In genomic region chr3:185353823-185354614, GRCh38 we compare ENCODE assay signal across 9 cellular contexts. TPM values are rescaled to one million over a fixed set of nuclear protein-coding genes. Genes with fewer than 3 reads are reported as not detected.
DNase-seq lines count a peak whose midpoint lies in the region; ATAC-seq, FAIRE-seq and TF ChIP-seq lines count a peak whose summit lies in the region.
"Had no signal": no experiment of that assay in that cellular context is flagged by ENCODE, and none has a peak within 500 bp of the region (broad histone marks: within the 10 kb centered on the region; RNA-seq: fewer than 3 reads in every experiment).

No MANE protein-coding gene starts in this region.

- no peak overlapping the region for H3K27ac ChIP-seq in endodermal cell (ENCODE audit: low read depth, low read length)
- H3K27ac ChIP-seq in naive thymus-derived CD4-positive, alpha-beta T cell (ENCODE audit: low read depth, low read length) = no peak overlapping the region

- H3K4me3 Mint-ChIP-seq in endodermal cell = no peak overlapping the region
- H3K4me3 Mint-ChIP-seq in naive thymus-derived CD4-positive, alpha-beta T cell = no peak overlapping the region

- intact Hi-C loops in naive thymus-derived CD4-positive, alpha-beta T cell (cut with micrococcal nuclease) = loop anchor here (1.0 to 5.0 kb wide), 4 partner anchors 9 to 223 kb away; partner anchors contain the start of gene MAP3K13 (in 1 of the 2)

- WGBS in endodermal cell (ENCODE audit: insufficient coverage in 1 of 2, insufficient read length in 1 of 2), 2 experiments = 35 to 37% methylated on average over 9 to 13 of the region's 13 CpGs

- H3K27me3 Mint-ChIP-seq in endodermal cell (ENCODE audit: insufficient read depth) = peaks cover 70% of the 10 kb centered on the region
- H3K27me3 Mint-ChIP-seq in naive thymus-derived CD4-positive, alpha-beta T cell = peaks cover 17 to 36% (median 23%) of the 10 kb centered on the region in 5 donors

- peak; percentile 64 for FAIRE-seq in D721Med (lab: Jason Lieb, UNC)
- FAIRE-seq: TTC549 had no signal

- H3K36me3 ChIP-seq in endodermal cell (ENCODE audit: control insufficient read depth, insufficient read depth, low read length) = no peaks in the 10 kb centered on the region
- no peaks in the 10 kb centered on the region for H3K36me3 ChIP-seq in naive thymus-derived CD4-positive, alpha-beta T cell (ENCODE audit: control insufficient read depth in 2 of 3, insufficient read depth in 3 of 3, low read length in 3 of 3)

- no peaks in the 10 kb centered on the region for H3K36me3 Mint-ChIP-seq in endodermal cell (ENCODE audit: low read depth)
- peaks cover 0 to 4% (median 0%) of the 10 kb centered on the region in 5 donors for H3K36me3 Mint-ChIP-seq in naive thymus-derived CD4-positive, alpha-beta T cell

- H3K27ac Mint-ChIP-seq in endodermal cell = no peak overlapping the region
- H3K27ac Mint-ChIP-seq in naive thymus-derived CD4-positive, alpha-beta T cell = no peak overlapping the region

- no peaks in the 10 kb centered on the region for H3K4me1 ChIP-seq in endodermal cell (ENCODE audit: control insufficient read depth, insufficient read depth, low read length)
- no peaks in the 10 kb centered on the region for H3K4me1 ChIP-seq in naive thymus-derived CD4-positive, alpha-beta T cell (ENCODE audit: control insufficient read depth in 2 of 2, insufficient read depth in 2 of 2, low read length in 2 of 2)

- peaks cover 20% of the 10 kb centered on the region for H3K27me3 ChIP-seq in endodermal cell (ENCODE audit: control insufficient read depth, insufficient read depth, low read length, poor library complexity, severe bottlenecking)
- no peaks in the 10 kb centered on the region for H3K27me3 ChIP-seq in naive thymus-derived CD4-positive, alpha-beta T cell (ENCODE audit: control insufficient read depth in 2 of 2, insufficient read depth in 2 of 2, low read length in 2 of 2)

- no peak overlapping the region for H3K9ac ChIP-seq in endodermal cell (ENCODE audit: extremely low read depth, low read length, poor library complexity, severe bottlenecking)

- H3K9me3 Mint-ChIP-seq in endodermal cell = no peaks in the 10 kb centered on the region
- peaks cover 0 to 3% (median 0%) of the 10 kb centered on the region in 11 donors for H3K9me3 Mint-ChIP-seq in naive thymus-derived CD4-positive, alpha-beta T cell

- CTCF ChIA-PET in naive thymus-derived CD4-positive, alpha-beta T cell (lab: Charles Lee) = no interaction called here

- ATAC-seq in GM21381 (IDR thresholded peaks at IDR 0.05; ENCODE audit: unreplicated experiment) (peak; percentile 99), HG03575 (IDR thresholded peaks at IDR 0.05; ENCODE audit: extremely low read depth, insufficient number of reproducible peaks, low FRiP score, unreplicated experiment) (peak; percentile 87)
- ATAC-seq in naive thymus-derived CD4-positive, alpha-beta T cell = peak; percentile 97

- H3K4me3 ChIP-seq in endodermal cell (ENCODE audit: low read length) = no peak overlapping the region
- no peak overlapping the region for H3K4me3 ChIP-seq in naive thymus-derived CD4-positive, alpha-beta T cell (ENCODE audit: low read length)

- DNase-seq in D721Med (ENCODE audit: insufficient read length, low spot score) (no peak), NCI-H748 (lab: John Stamatoyannopoulos, UW; ENCODE audit: unreplicated experiment) (peak; percentile 87), endodermal cell (peak; percentile 97)
- DNase-seq in activated CD4-positive, alpha-beta T cell treated with anti-CD3 and anti-CD28 coated beads, Interleukin-2, amount 50 U/mL, for 48 hours = peak; percentile 74 to 83
- DNase-seq in naive thymus-derived CD4-positive, alpha-beta T cell = peak; percentile 21 to 66 (median 50)
- DNase-seq in stimulated activated naive CD4-positive, alpha-beta T cell treated with Interleukin-2 at 50 U/mL for 16 hours (lab: John Stamatoyannopoulos, UW) = peak; percentile 35

- TF ChIP-seq CTCF in D721Med (IDR thresholded peaks at IDR 0.05; ENCODE audit: insufficient read depth, missing control alignments) (peak; percentile 74), endodermal cell (conservative IDR thresholded peaks at IDR 0.05) (peak; percentile 78)

- no peaks in the 10 kb centered on the region for H3K4me1 Mint-ChIP-seq in endodermal cell
- H3K4me1 Mint-ChIP-seq in naive thymus-derived CD4-positive, alpha-beta T cell = no peaks in the 10 kb centered on the region

- H3K9me3 ChIP-seq in endodermal cell (ENCODE audit: control insufficient read depth, low read length) = no peaks in the 10 kb centered on the region
- no peaks in the 10 kb centered on the region for H3K9me3 ChIP-seq in naive thymus-derived CD4-positive, alpha-beta T cell (ENCODE audit: control insufficient read depth in 2 of 3, low read length in 3 of 3)

- POLR2A ChIA-PET in naive thymus-derived CD4-positive, alpha-beta T cell (lab: Charles Lee) = no interaction called here

RNA-seq across cellular contexts. Expression of gene MAP3K13, which starts 8.9 kb away (rescaled TPM):
- total RNA-seq in endodermal cell = 10 to 100 TPM; 20.4 to 21.1 TPM
- 27.5 TPM for polyA plus RNA-seq in endodermal cell (2013, experiment 1 of 2)
- 27.9 TPM for polyA plus RNA-seq in endodermal cell (2013, experiment 2 of 2)
- total RNA-seq in naive thymus-derived CD4-positive, alpha-beta T cell = 1 to 10 TPM; 6.2 to 9.7 (median 7.8) TPM
- 10 to 100 TPM; 40.1 to 53.8 TPM for polyA plus RNA-seq in naive thymus-derived CD4-positive, alpha-beta T cell
